8 cellular contexts compared by ENCODE assay signal in the genomic region with DNA sequence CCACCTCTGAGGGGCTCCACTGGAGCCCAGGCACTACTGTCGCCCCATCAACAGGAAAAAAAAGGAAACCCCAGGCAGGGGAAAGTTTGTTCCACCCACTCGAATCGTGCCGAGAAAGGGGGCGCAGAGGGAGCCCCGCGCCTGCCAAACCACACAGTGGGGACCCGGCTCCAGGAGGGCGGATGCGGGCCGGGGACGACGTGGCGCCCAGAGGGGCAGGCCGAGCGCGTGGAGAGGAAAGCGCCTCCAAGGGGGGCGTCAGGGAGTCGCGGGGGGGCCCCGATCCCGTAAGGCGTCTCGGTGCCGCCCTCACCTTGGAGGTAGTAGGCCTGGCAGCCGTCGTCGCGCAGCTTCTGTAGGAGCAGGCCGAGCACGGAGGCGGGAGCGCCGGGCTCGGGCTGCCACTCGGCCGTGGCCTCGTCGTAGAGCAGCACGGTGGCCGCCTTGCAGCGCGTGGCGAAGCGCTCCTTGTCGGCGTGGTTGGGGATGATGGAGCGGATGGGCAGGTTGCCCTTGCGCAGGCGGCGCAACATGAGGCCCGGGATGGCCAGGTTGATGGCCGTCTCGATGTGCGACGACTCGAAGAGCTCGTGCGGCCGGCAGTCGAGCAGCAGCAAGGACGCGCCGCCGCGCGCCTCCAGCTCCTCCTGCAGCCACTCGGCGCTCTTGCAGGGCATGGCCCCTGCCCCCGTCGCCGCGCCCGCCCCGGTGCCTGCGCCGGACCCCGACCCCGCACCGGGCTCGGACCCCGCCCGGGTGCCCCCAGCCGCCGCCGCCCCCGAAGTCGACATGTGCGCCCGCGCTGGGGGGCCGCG. TPM values are rescaled to one million over a fixed set of nuclear protein-coding genes. Genes with fewer than 3 reads are reported as not detected.
A peak's percentile ranks its signal among the peaks of the same experiment; 100 is the strongest.
DNase-seq lines count a peak whose midpoint lies in the region; ATAC-seq, FAIRE-seq and TF ChIP-seq lines count a peak whose summit lies in the region.

No MANE protein-coding gene starts in this region.

- no TSS peak for BruUV-seq in K562 (replicated peaks; lab: Mats Ljungman, UMichigan)

- DNase-seq in GM12891 (ENCODE audit: insufficient read length, low spot score) (peak; percentile 61), T-helper 1 cell (peak; percentile 20 to 72 (median 31)), K562 (ENCODE audit: extremely low read depth in 1 of 4, low spot score in 3 of 4) (peak; percentile 18 to 59 (median 43)), iPS-NIHi11 (ENCODE audit: low spot score) (peak; percentile 63), AG08395 (ENCODE audit: low spot score) (no peak)
- DNase-seq in stimulated activated CD4-positive, alpha-beta T cell treated with anti-CD3 and anti-CD28 coated beads, Interleukin-12 subunit alpha, Interleukin-12 subunit beta, amount 100 ng/mL, for 48 hours (ENCODE audit: low read depth in 2 of 3, low spot score in 1 of 3) = peak; percentile 13 to 42 (median 15)

- no peak for TF ChIP-seq EP300 in K562 (IDR thresholded peaks at IDR 0.05; ENCODE audit: low read length)

- no peaks in the 10 kb centered on the region for H3K9me3 ChIP-seq in K562 (replicated peaks; ENCODE audit: control insufficient read depth, insufficient read depth, low read depth, low read length)

- H3K36me3 ChIP-seq in K562 (ENCODE audit: control insufficient read depth, insufficient read depth, low read length) = peaks cover 37% of the 10 kb centered on the region; the same call in 2 of the 3 replicates

- H4K20me1 ChIP-seq in K562 (replicated peaks; ENCODE audit: control insufficient read depth, insufficient read depth, low read length) = peaks cover 6% of the 10 kb centered on the region; the same call in 1 of the 2 replicates

- TF ChIP-seq CTCF in 22Rv1 (IDR thresholded peaks at IDR 0.05) (no peak; the same call in 1 of the 2 replicates), K562 (IDR thresholded peaks at IDR 0.05 in 2 of 3, conservative IDR thresholded peaks at IDR 0.05 in 1 of 3; ENCODE audit: insufficient read depth in 2 of 3, low read depth in 1 of 3, low read length in 3 of 3) (peak in 2 of 3 experiments; percentile 18 to 43; a peak in 2 of 6 replicates)

- TF ChIP-seq POLR2A in GM12891 (IDR thresholded peaks at IDR 0.05; ENCODE audit: low read depth, low read length) (no peak), K562 (conservative IDR thresholded peaks at IDR 0.05) (no peak)

- peaks cover 44% of the 10 kb centered on the region for H3K79me2 ChIP-seq in K562 (ENCODE audit: control insufficient read depth, insufficient read depth, low read length)

- no peaks in the 10 kb centered on the region for H3K27me3 ChIP-seq in K562 (ENCODE audit: control insufficient read depth in 2 of 2, insufficient read depth in 2 of 2, low read length in 2 of 2)

- peak overlapping the region; percentile 80 for H2AFZ ChIP-seq in K562 (ENCODE audit: low read depth, low read length)

- H3K4me2 ChIP-seq in K562 (ENCODE audit: insufficient read depth, low read length) = peak overlapping the region; percentile 79

- H3K9me1 ChIP-seq in K562 (ENCODE audit: control insufficient read depth, insufficient read depth, low read length) = no peaks in the 10 kb centered on the region

- in situ Hi-C loops in K562 (cut with MboI) = no loop called here

- peak overlapping the region; percentile 60 for H3K4me3 ChIP-seq in K562

- POLR2A ChIA-PET in K562 (lab: Yijun Ruan, JAX) = interaction anchor here (1.1 kb wide), 1 partner anchor 60 kb away, joined by 4 read pairs; a partner anchor contains a TSS

- FAIRE-seq in GM12891 (lab: Jason Lieb, UNC) (peak; percentile 78), K562 (lab: Jason Lieb, UNC) (no peak)

- ATAC-seq in HG03175 (IDR thresholded peaks at IDR 0.05; ENCODE audit: unreplicated experiment) = peak; percentile 27
- ATAC-seq in K562 = peak; percentile 24

- under 1% methylated on average over 17 of the region's 94 CpGs for WGBS in K562 (ENCODE audit: insufficient coverage, low coverage, missing lambda C conversion rate)

- H3K27ac ChIP-seq in 22Rv1 (peak overlapping the region; percentile 86), K562 (ENCODE audit: extremely low read depth, low read depth, low read length) (peak overlapping the region; percentile 73)

- TF ChIP-seq RAD21 in K562 (CRISPR knock-in tag; conservative IDR thresholded peaks at IDR 0.05 in 1 of 2, IDR thresholded peaks at IDR 0.05 in 1 of 2) = peak in 1 of 2 experiments; percentile 12; a peak in 1 of 4 replicates

- peaks cover 19 to 52% of the 10 kb centered on the region in 2 experiments; a peak in 4 of 5 replicates for H3K4me1 ChIP-seq in K562 (replicated peaks in 1 of 2; ENCODE audit: control insufficient read depth in 2 of 2, insufficient read depth in 2 of 2, low read length in 2 of 2)

- CTCF ChIA-PET in K562 (lab: Yijun Ruan, JAX; ENCODE audit: low intra/inter-chr PET ratio) = interaction anchor here (1.0 to 2.9 kb wide), 3 partner anchors 54 to 89 kb away, joined by 3 to 7 read pairs (median 3); no protein-coding TSS in a partner anchor

- intact Hi-C loops in K562 (cut with micrococcal nuclease) = loop anchor here (2.0 kb wide), 1 partner anchor 113 kb away; a partner anchor contains a TSS

- H3K9ac ChIP-seq in K562 (ENCODE audit: insufficient read depth in 1 of 2, low read depth in 2 of 2, low read length in 2 of 2) = peak overlapping the region; percentile 70 to 95

TF ChIP-seq in GM12891, 5 proteins besides CTCF, POLR2A, EP300 and RAD21:
- TF ChIP-seq SPI1 (IDR thresholded peaks at IDR 0.05; ENCODE audit: low read depth, low read length) (no peak), POLR2AphosphoS5 (IDR thresholded peaks at IDR 0.05; ENCODE audit: low read depth, low read length) (no peak), TAF1 (IDR thresholded peaks at IDR 0.05; ENCODE audit: low read depth, low read length) (no peak), POU2F2 (IDR thresholded peaks at IDR 0.05; ENCODE audit: low read depth, low read length) (no peak), PAX5 (IDR thresholded peaks at IDR 0.05; ENCODE audit: insufficient read depth, low read length, severe bottlenecking) (no peak)

TF ChIP-seq in K562, 482 proteins besides CTCF, POLR2A, EP300 and RAD21 (continues in another document):
- TF ChIP-seq NCOA6 (IDR thresholded peaks at IDR 0.05) (no peak), ZNF146 (CRISPR knock-in tag; IDR thresholded peaks at IDR 0.05; ENCODE audit: unreplicated experiment) (no peak), CTBP1 (IDR thresholded peaks at IDR 0.05; ENCODE audit: borderline replicate concordance) (peak; percentile 71), SP2 (IDR thresholded peaks at IDR 0.05; ENCODE audit: extremely low read depth, low read depth, low read length, poor library complexity, severe bottlenecking) (no peak), L3MBTL2 (IDR thresholded peaks at IDR 0.05) (peak; percentile 96), SP1 (CRISPR knock-in tag; IDR thresholded peaks at IDR 0.05) (no peak), HDAC2 (IDR thresholded peaks at IDR 0.05) (no peak), GABPB1 (CRISPR knock-in tag; IDR thresholded peaks at IDR 0.05) (peak; percentile 57; the same call in 1 of the 2 replicates), SRSF7 (optimal IDR thresholded peaks at IDR 0.05; ENCODE audit: low read depth, low read length) (no peak), POLR2AphosphoS5 (IDR thresholded peaks at IDR 0.05; ENCODE audit: control insufficient read depth, insufficient read depth, low read depth, low read length) (no peak), ESRRB (CRISPR knock-in tag; IDR thresholded peaks at IDR 0.05; ENCODE audit: borderline replicate concordance) (no peak)
- TF ChIP-seq, protein P1, sequence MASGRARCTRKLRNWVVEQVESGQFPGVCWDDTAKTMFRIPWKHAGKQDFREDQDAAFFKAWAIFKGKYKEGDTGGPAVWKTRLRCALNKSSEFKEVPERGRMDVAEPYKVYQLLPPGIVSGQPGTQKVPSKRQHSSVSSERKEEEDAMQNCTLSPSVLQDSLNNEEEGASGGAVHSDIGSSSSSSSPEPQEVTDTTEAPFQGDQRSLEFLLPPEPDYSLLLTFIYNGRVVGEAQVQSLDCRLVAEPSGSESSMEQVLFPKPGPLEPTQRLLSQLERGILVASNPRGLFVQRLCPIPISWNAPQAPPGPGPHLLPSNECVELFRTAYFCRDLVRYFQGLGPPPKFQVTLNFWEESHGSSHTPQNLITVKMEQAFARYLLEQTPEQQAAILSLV (tag; IDR thresholded peaks at IDR 0.05) = no peak
- TF ChIP-seq, protein P2, sequence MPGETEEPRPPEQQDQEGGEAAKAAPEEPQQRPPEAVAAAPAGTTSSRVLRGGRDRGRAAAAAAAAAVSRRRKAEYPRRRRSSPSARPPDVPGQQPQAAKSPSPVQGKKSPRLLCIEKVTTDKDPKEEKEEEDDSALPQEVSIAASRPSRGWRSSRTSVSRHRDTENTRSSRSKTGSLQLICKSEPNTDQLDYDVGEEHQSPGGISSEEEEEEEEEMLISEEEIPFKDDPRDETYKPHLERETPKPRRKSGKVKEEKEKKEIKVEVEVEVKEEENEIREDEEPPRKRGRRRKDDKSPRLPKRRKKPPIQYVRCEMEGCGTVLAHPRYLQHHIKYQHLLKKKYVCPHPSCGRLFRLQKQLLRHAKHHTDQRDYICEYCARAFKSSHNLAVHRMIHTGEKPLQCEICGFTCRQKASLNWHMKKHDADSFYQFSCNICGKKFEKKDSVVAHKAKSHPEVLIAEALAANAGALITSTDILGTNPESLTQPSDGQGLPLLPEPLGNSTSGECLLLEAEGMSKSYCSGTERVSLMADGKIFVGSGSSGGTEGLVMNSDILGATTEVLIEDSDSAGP (CRISPR knock-in tag; IDR thresholded peaks at IDR 0.05) = peak; percentile 22; the same call in 1 of the 2 replicates

RNA-seq across cellular contexts. Expression of a gene that starts 0.6 kb away (rescaled TPM):
- polyA plus RNA-seq in GM12891 (2012; ENCODE audit: low read depth, missing spikeins) = 4.1 TPM
- total RNA-seq in K562 (2011; cell fraction: chromatin; rRNA removed; ENCODE audit: low replicate concordance) = 8.6 and 27.9 TPM in 2 replicates
- total RNA-seq in K562 (2011; cell fraction: nucleolus; rRNA removed) = 22.9 and 25.2 TPM in 2 replicates
- total RNA-seq in K562 (2011; cell fraction: nucleoplasm; rRNA removed) = 15.6 and 17.5 TPM in 2 replicates
- total RNA-seq in K562 (2014; rRNA removed) (8.2 and 13.0 TPM in 2 replicates), K562 (2014; rRNA removed; fragmentation: Illumina TruSeq; extraction: Trizol) (3.0 and 3.6 TPM in 2 replicates), K562 (2015; rRNA removed; fragmentation: Illumina TruSeq; extraction: Trizol) (7.6 and 8.5 TPM in 2 replicates), K562 (2021) (15.8 and 16.6 TPM in 2 replicates)
- polyA plus RNA-seq in K562 (2011; rRNA removed) (8.4 and 13.8 TPM in 2 replicates), K562 (2014; fragmentation: Illumina TruSeq; extraction: Trizol) (11.0 and 11.3 TPM in 2 replicates), K562 (2014; fragmentation: Nextera tagmentation; extraction: Ambion mirVana) (under 1 TPM; 0.45 to 0.58 TPM), K562 (2014; rRNA removed) (11.8 and 12.6 TPM in 2 replicates)
- 18.8 and 26.6 TPM in 2 replicates for polyA plus RNA-seq in K562 (2011; cell fraction: cytosol; rRNA removed)
- 20.3 and 23.2 TPM in 2 replicates for polyA plus RNA-seq in K562 (2011; cell fraction: nucleus; rRNA removed)
- 5.7 and 8.1 TPM in 2 replicates for polyA plus RNA-seq in K562 (2012)
- 12.8 and 20.2 TPM in 2 replicates for polyA minus RNA-seq in K562 (2011; rRNA and poly(A)+ RNA removed)
- polyA minus RNA-seq in K562 (2011; cell fraction: cytosol; rRNA and poly(A)+ RNA removed) = 15.9 and 16.3 TPM in 2 replicates
- polyA minus RNA-seq in K562 (2011; cell fraction: nucleus; rRNA and poly(A)+ RNA removed) = 17.9 and 25.9 TPM in 2 replicates
